In the genomic region with DNA sequence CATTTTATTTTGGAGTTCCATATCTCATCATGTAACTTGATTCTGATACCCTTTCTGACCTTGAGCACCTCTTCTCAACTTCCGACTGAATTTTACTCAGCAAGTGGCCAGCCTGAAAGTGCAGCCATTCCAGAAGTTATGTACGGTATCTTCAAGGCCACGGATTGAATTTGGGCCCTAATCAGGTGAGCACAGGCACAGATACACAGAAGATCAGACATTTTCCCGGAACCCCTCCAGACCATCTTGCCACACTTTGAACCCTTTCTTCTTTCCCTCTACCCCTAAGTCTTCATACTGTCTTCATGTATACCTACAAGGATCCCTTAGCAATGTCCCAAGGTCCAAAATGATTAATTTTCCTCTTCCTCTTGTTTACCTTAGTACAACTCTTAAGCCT, we compare ENCODE assay signal across 1 cellular context.
TF ChIP-seq lines count a peak whose summit lies in the region.

No MANE protein-coding gene starts in this region.

TF ChIP-seq in K562, 482 proteins besides CTCF, POLR2A, EP300 and RAD21 (continued from another document and continues in another):
- TF ChIP-seq ZFP1 (CRISPR knock-in tag; IDR thresholded peaks at IDR 0.05) (no peak), IRF2 (CRISPR knock-in tag; IDR thresholded peaks at IDR 0.05) (no peak), NR3C1 (CRISPR knock-in tag; IDR thresholded peaks at IDR 0.05) (no peak), ZNF740 (CRISPR knock-in tag; IDR thresholded peaks at IDR 0.05) (no peak), ZNF740 (tag; IDR thresholded peaks at IDR 0.05) (no peak), ARNT (IDR thresholded peaks at IDR 0.05) (no peak), RBM39 (optimal IDR thresholded peaks at IDR 0.05; ENCODE audit: low read depth, low read length) (no peak), ZNF12 (CRISPR knock-in tag; IDR thresholded peaks at IDR 0.05) (no peak), POLR2G (IDR thresholded peaks at IDR 0.05; ENCODE audit: low read depth, low read length) (no peak), GABPB1 (CRISPR knock-in tag; IDR thresholded peaks at IDR 0.05) (no peak), CBX2 (IDR thresholded peaks at IDR 0.05; ENCODE audit: insufficient read depth, low read length, poor library complexity, severe bottlenecking) (no peak), STAT5A (IDR thresholded peaks at IDR 0.05; ENCODE audit: borderline replicate concordance, low read length) (peak; percentile 50), ZNF347 (CRISPR knock-in tag; IDR thresholded peaks at IDR 0.05; ENCODE audit: low read depth) (no peak), FOXK2 (conservative IDR thresholded peaks at IDR 0.05 in 1 of 2, IDR thresholded peaks at IDR 0.05 in 1 of 2; ENCODE audit: low read depth in 2 of 2) (no peak), ERF (CRISPR knock-in tag; IDR thresholded peaks at IDR 0.05) (no peak), NCOA2 (IDR thresholded peaks at IDR 0.05; ENCODE audit: partially characterized antibody in 2 of 2) (peak in 1 of 2 experiments; percentile 47), TCF7 (IDR thresholded peaks at IDR 0.05; ENCODE audit: borderline replicate concordance) (no peak), RUNX1 (IDR thresholded peaks at IDR 0.05; ENCODE audit: low read depth) (no peak), RFX5 (IDR thresholded peaks at IDR 0.05; ENCODE audit: low read depth, low read length) (no peak), JUND (IDR thresholded peaks at IDR 0.05; ENCODE audit: borderline replicate concordance, low read depth, low read length) (no peak), JUND (tag; IDR thresholded peaks at IDR 0.05; ENCODE audit: borderline replicate concordance, low read depth, low read length) (no peak), BMI1 (IDR thresholded peaks at IDR 0.05; ENCODE audit: low read length) (no peak), FOXO4 (CRISPR knock-in tag; IDR thresholded peaks at IDR 0.05) (no peak), ARID1B (IDR thresholded peaks at IDR 0.05) (peak; percentile 80), RBM25 (IDR thresholded peaks at IDR 0.05; ENCODE audit: low read depth, low read length, severe bottlenecking) (no peak), ZNF232 (CRISPR knock-in tag; IDR thresholded peaks at IDR 0.05) (no peak), TEAD4 (IDR thresholded peaks at IDR 0.05; ENCODE audit: low read length) (peak; percentile 49; the same call in 1 of the 2 replicates), TEAD4 (CRISPR knock-in tag; IDR thresholded peaks at IDR 0.05; ENCODE audit: borderline replicate concordance) (no peak), ZNF197 (CRISPR knock-in tag; IDR thresholded peaks at IDR 0.05; ENCODE audit: low read depth) (no peak), TOE1 (IDR thresholded peaks at IDR 0.05; ENCODE audit: borderline replicate concordance) (no peak), TOE1 (CRISPR knock-in tag; IDR thresholded peaks at IDR 0.05; ENCODE audit: borderline replicate concordance, low read depth) (no peak), NFYB (IDR thresholded peaks at IDR 0.05; ENCODE audit: extremely low read depth, insufficient read length) (no peak), CTBP1 (IDR thresholded peaks at IDR 0.05; ENCODE audit: borderline replicate concordance) (no peak), TCF3 (CRISPR knock-in tag; IDR thresholded peaks at IDR 0.05) (peak; percentile 55), ESRRA (IDR thresholded peaks at IDR 0.05; ENCODE audit: borderline replicate concordance, low read depth) (0 out of 2 replicates have a peak, but pooled peaks have one; percentile 34), TRIM25 (IDR thresholded peaks at IDR 0.05; ENCODE audit: borderline replicate concordance) (no peak), USF2 (CRISPR knock-in tag; IDR thresholded peaks at IDR 0.05) (no peak), KDM5B (IDR thresholded peaks at IDR 0.05; ENCODE audit: insufficient replicate concordance, low read depth, low read length) (no peak), STAG1 (CRISPR knock-in tag; IDR thresholded peaks at IDR 0.05; ENCODE audit: borderline replicate concordance) (no peak), STAT5B (CRISPR knock-in tag; IDR thresholded peaks at IDR 0.05) (no peak), ELF4 (CRISPR knock-in tag; IDR thresholded peaks at IDR 0.05) (no peak), MYBL2 (IDR thresholded peaks at IDR 0.05; ENCODE audit: low read depth) (no peak), MYBL2 (CRISPR knock-in tag; IDR thresholded peaks at IDR 0.05; ENCODE audit: borderline replicate concordance) (no peak), BRF1 (IDR thresholded peaks at IDR 0.05; ENCODE audit: borderline replicate concordance, extremely low read depth, insufficient read length) (no peak), ZNF354B (CRISPR knock-in tag; IDR thresholded peaks at IDR 0.05) (no peak), TAL1 (IDR thresholded peaks at IDR 0.05) (peak; percentile 82), JUNB (CRISPR knock-in tag; conservative IDR thresholded peaks at IDR 0.05) (no peak), RNF219 (CRISPR knock-in tag; IDR thresholded peaks at IDR 0.05) (no peak), NFE2L1 (tag; IDR thresholded peaks at IDR 0.05; ENCODE audit: borderline replicate concordance, low read depth) (no peak), RBM14 (IDR thresholded peaks at IDR 0.05; ENCODE audit: borderline replicate concordance, insufficient read depth, low read depth, low read length) (no peak), DPF2 (IDR thresholded peaks at IDR 0.05) (0 out of 2 replicates have a peak, but pooled peaks have one; percentile 26), COPS2 (conservative IDR thresholded peaks at IDR 0.05) (no peak), ZFPM2 (CRISPR knock-in tag; IDR thresholded peaks at IDR 0.05) (no peak), PRPF4 (IDR thresholded peaks at IDR 0.05; ENCODE audit: insufficient read depth, low read depth, low read length, poor library complexity, severe bottlenecking) (no peak)
- TF ChIP-seq, protein P1, sequence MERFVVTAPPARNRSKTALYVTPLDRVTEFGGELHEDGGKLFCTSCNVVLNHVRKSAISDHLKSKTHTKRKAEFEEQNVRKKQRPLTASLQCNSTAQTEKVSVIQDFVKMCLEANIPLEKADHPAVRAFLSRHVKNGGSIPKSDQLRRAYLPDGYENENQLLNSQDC (CRISPR knock-in tag; IDR thresholded peaks at IDR 0.05), result no peak
- TF ChIP-seq, protein P2, sequence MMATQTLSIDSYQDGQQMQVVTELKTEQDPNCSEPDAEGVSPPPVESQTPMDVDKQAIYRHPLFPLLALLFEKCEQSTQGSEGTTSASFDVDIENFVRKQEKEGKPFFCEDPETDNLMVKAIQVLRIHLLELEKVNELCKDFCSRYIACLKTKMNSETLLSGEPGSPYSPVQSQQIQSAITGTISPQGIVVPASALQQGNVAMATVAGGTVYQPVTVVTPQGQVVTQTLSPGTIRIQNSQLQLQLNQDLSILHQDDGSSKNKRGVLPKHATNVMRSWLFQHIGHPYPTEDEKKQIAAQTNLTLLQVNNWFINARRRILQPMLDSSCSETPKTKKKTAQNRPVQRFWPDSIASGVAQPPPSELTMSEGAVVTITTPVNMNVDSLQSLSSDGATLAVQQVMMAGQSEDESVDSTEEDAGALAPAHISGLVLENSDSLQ (IDR thresholded peaks at IDR 0.05), result no peak
- TF ChIP-seq, protein P3, sequence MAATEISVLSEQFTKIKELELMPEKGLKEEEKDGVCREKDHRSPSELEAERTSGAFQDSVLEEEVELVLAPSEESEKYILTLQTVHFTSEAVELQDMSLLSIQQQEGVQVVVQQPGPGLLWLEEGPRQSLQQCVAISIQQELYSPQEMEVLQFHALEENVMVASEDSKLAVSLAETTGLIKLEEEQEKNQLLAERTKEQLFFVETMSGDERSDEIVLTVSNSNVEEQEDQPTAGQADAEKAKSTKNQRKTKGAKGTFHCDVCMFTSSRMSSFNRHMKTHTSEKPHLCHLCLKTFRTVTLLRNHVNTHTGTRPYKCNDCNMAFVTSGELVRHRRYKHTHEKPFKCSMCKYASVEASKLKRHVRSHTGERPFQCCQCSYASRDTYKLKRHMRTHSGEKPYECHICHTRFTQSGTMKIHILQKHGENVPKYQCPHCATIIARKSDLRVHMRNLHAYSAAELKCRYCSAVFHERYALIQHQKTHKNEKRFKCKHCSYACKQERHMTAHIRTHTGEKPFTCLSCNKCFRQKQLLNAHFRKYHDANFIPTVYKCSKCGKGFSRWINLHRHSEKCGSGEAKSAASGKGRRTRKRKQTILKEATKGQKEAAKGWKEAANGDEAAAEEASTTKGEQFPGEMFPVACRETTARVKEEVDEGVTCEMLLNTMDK (IDR thresholded peaks at IDR 0.05; ENCODE audit: borderline replicate concordance, insufficient read depth, low read depth, low read length, poor library complexity, severe bottlenecking), result no peak
- TF ChIP-seq, protein P4, sequence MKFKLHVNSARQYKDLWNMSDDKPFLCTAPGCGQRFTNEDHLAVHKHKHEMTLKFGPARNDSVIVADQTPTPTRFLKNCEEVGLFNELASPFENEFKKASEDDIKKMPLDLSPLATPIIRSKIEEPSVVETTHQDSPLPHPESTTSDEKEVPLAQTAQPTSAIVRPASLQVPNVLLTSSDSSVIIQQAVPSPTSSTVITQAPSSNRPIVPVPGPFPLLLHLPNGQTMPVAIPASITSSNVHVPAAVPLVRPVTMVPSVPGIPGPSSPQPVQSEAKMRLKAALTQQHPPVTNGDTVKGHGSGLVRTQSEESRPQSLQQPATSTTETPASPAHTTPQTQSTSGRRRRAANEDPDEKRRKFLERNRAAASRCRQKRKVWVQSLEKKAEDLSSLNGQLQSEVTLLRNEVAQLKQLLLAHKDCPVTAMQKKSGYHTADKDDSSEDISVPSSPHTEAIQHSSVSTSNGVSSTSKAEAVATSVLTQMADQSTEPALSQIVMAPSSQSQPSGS (CRISPR knock-in tag; IDR thresholded peaks at IDR 0.05), result no peak
- TF ChIP-seq, protein P5, sequence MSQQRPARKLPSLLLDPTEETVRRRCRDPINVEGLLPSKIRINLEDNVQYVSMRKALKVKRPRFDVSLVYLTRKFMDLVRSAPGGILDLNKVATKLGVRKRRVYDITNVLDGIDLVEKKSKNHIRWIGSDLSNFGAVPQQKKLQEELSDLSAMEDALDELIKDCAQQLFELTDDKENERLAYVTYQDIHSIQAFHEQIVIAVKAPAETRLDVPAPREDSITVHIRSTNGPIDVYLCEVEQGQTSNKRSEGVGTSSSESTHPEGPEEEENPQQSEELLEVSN (IDR thresholded peaks at IDR 0.05; ENCODE audit: borderline replicate concordance in 1 of 2, extremely low read depth in 1 of 2, insufficient read depth in 1 of 2, insufficient read length in 1 of 2, low read depth in 1 of 2, low read length in 1 of 2, poor library complexity in 1 of 2, severe bottlenecking in 1 of 2), result no peak
